Comparison of ENCODE assay signal across 1 cellular context in genomic region chr19:13400296-13400695, GRCh38.
TF ChIP-seq lines count a peak whose summit lies in the region.

No MANE protein-coding gene starts in this region.

TF ChIP-seq in SK-N-SH, 30 proteins besides CTCF, POLR2A, EP300 and RAD21 (continued from another document):
- TF ChIP-seq, protein P1, sequence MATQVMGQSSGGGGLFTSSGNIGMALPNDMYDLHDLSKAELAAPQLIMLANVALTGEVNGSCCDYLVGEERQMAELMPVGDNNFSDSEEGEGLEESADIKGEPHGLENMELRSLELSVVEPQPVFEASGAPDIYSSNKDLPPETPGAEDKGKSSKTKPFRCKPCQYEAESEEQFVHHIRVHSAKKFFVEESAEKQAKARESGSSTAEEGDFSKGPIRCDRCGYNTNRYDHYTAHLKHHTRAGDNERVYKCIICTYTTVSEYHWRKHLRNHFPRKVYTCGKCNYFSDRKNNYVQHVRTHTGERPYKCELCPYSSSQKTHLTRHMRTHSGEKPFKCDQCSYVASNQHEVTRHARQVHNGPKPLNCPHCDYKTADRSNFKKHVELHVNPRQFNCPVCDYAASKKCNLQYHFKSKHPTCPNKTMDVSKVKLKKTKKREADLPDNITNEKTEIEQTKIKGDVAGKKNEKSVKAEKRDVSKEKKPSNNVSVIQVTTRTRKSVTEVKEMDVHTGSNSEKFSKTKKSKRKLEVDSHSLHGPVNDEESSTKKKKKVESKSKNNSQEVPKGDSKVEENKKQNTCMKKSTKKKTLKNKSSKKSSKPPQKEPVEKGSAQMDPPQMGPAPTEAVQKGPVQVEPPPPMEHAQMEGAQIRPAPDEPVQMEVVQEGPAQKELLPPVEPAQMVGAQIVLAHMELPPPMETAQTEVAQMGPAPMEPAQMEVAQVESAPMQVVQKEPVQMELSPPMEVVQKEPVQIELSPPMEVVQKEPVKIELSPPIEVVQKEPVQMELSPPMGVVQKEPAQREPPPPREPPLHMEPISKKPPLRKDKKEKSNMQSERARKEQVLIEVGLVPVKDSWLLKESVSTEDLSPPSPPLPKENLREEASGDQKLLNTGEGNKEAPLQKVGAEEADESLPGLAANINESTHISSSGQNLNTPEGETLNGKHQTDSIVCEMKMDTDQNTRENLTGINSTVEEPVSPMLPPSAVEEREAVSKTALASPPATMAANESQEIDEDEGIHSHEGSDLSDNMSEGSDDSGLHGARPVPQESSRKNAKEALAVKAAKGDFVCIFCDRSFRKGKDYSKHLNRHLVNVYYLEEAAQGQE (IDR thresholded peaks at IDR 0.05; ENCODE audit: low read depth, low read length): no peak
- TF ChIP-seq NFIC (IDR thresholded peaks at IDR 0.05; ENCODE audit: borderline replicate concordance) (no peak), FOXJ3 (CRISPR knock-in tag; IDR thresholded peaks at IDR 0.05) (no peak)
